In the genomic region with DNA sequence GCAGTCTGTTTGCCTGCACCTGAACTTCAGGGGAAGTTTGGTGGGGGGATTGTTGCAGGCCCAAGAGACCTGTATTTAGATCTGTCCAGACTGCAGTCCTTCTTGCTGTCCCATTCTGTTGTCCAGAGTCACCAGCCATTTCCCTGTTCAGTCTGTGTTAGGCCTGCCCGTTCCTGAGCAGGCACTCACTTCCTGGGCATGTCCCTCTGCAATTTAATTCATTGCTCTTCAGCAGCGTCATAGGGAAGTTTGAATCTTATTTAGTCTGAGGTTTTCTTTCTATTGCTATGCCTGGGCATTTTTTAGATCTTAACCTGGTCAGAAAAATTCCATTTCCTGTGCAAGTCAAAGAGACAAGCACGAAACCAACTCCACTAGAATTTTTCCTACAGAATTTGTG, we compare ENCODE assay signal across 25 cellular contexts.
DNase-seq lines count a peak whose midpoint lies in the region; ATAC-seq and TF ChIP-seq lines count a peak whose summit lies in the region.
"Had no signal": no experiment of that assay in that cellular context is flagged by ENCODE, and none has a peak within 500 bp of the region (broad histone marks: within the 10 kb centered on the region; RNA-seq: fewer than 3 reads in every experiment).

No MANE protein-coding gene starts in this region.

- H3K9me3 ChIP-seq in CD4-positive, CD25-positive, alpha-beta regulatory T cell (ENCODE audit: control insufficient read depth in 2 of 2, low read length in 2 of 2), result no peaks in the 10 kb centered on the region
- H3K9me3 ChIP-seq in endodermal cell (ENCODE audit: control insufficient read depth, low read length), result no peaks in the 10 kb centered on the region
- no peaks in the 10 kb centered on the region for H3K9me3 ChIP-seq in osteoblast (ENCODE audit: low read depth, low read length)
- H3K9me3 ChIP-seq: adrenal gland, suprapubic skin had no signal

- 91 to 100% methylated on average over 2 to 3 of the region's 3 CpGs for WGBS in endodermal cell (ENCODE audit: insufficient coverage in 1 of 2, insufficient read length in 1 of 2), 2 experiments

- peaks cover 27% of the 10 kb centered on the region for H3K4me1 ChIP-seq in ACC112 (ENCODE audit: control insufficient read depth, insufficient read depth, low read length, unreplicated experiment)
- no peaks in the 10 kb centered on the region for H3K4me1 ChIP-seq in CD4-positive, CD25-positive, alpha-beta regulatory T cell (ENCODE audit: control insufficient read depth, insufficient read depth, low read length, poor library complexity, severe bottlenecking)
- peaks cover 12% of the 10 kb centered on the region for H3K4me1 ChIP-seq in endodermal cell (ENCODE audit: control insufficient read depth, insufficient read depth, low read length)
- H3K4me1 ChIP-seq in osteoblast (ENCODE audit: insufficient read depth, low read length), result peaks cover 34% of the 10 kb centered on the region

- TF ChIP-seq CTCF in endodermal cell (conservative IDR thresholded peaks at IDR 0.05) (no peak), osteoblast (IDR thresholded peaks at IDR 0.05; ENCODE audit: extremely low read depth, low read depth, low read length) (no peak)

- peaks cover 6 to 24% (median 16%) of the 10 kb centered on the region in 4 donors for H3K4me1 Mint-ChIP-seq in CD4-positive, CD25-positive, alpha-beta regulatory T cell
- H3K4me1 Mint-ChIP-seq in endodermal cell, result peaks cover 19% of the 10 kb centered on the region

- no peak for DNase-seq in CD4-positive, CD25-positive, alpha-beta regulatory T cell
- DNase-seq in endodermal cell (peak; percentile 28), osteoblast (ENCODE audit: insufficient read length, low spot score, missing footprints) (no peak), MV-4-11 (lab: John Stamatoyannopoulos, UW) (no peak)
- DNase-seq: activated CD4-positive, alpha-beta memory T cell treated with anti-CD3 and anti-CD28 coated beads for 36 hours; activated gamma-delta T cell; activated T-cell treated with anti-CD3 and anti-CD28 coated beads for 4 hours; CD4-positive, alpha-beta T cell; effector CD8-positive, alpha-beta T cell; foreskin fibroblast; H9; NCI-H1105; NCI-H2029; NCI-H345; NCI-H774; SHP77 treated with DMSO at 0.1 percent for 48 hours; stimulated activated CD8-positive, alpha-beta memory T cell treated with anti-CD3 and anti-CD28 coated beads, Interleukin-4, amount 100 ng/mL, for 48 hours had no signal

- H3K36me3 ChIP-seq in ACC112 (ENCODE audit: insufficient read depth, low read length), result no peaks in the 10 kb centered on the region
- H3K36me3 ChIP-seq in CD4-positive, CD25-positive, alpha-beta regulatory T cell (ENCODE audit: control insufficient read depth, insufficient read depth, low read length), result peaks cover 25% of the 10 kb centered on the region
- H3K36me3 ChIP-seq in endodermal cell (ENCODE audit: control insufficient read depth, insufficient read depth, low read length), result peaks cover 78% of the 10 kb centered on the region
- peaks cover 4% of the 10 kb centered on the region for H3K36me3 ChIP-seq in osteoblast (ENCODE audit: insufficient read depth, low read length)
- H3K36me3 ChIP-seq: adrenal gland had no signal

- H3K27ac Mint-ChIP-seq in CD4-positive, CD25-positive, alpha-beta regulatory T cell, result peak overlapping the region in 2 of 3 donors; percentile 37 to 38
- no peak overlapping the region for H3K27ac Mint-ChIP-seq in endodermal cell
- H3K27ac Mint-ChIP-seq: activated CD4-positive, alpha-beta memory T cell treated with anti-CD3 and anti-CD28 coated beads for 36 hours; CD4-positive, alpha-beta T cell; progenitor cell of endocrine pancreas had no signal

- H3K36me3 Mint-ChIP-seq in CD4-positive, CD25-positive, alpha-beta regulatory T cell, result peaks cover 38% of the 10 kb centered on the region
- H3K36me3 Mint-ChIP-seq in endodermal cell (ENCODE audit: low read depth), result peaks cover 41% of the 10 kb centered on the region

- no peak overlapping the region for H3K9ac ChIP-seq in endodermal cell (ENCODE audit: extremely low read depth, low read length, poor library complexity, severe bottlenecking)

- H3K4me2 ChIP-seq in osteoblast (ENCODE audit: insufficient read depth, low read length), result no peak overlapping the region

- ATAC-seq in CD4-positive, CD25-positive, alpha-beta regulatory T cell (ENCODE audit: low read depth in 2 of 2), result no peak
- ATAC-seq in HG02840 (IDR thresholded peaks at IDR 0.05; ENCODE audit: low FRiP score, unreplicated experiment) (no peak), HG03521 (IDR thresholded peaks at IDR 0.05; ENCODE audit: unreplicated experiment) (no peak)
- ATAC-seq: HepG2, left lobe of liver had no signal

- H3K4me3 ChIP-seq in ACC112 (ENCODE audit: low read depth, low read length) (no peak overlapping the region), endodermal cell (ENCODE audit: low read length) (no peak overlapping the region), osteoblast (ENCODE audit: insufficient read depth, low read length) (no peak overlapping the region)
- H3K4me3 ChIP-seq in CD4-positive, CD25-positive, alpha-beta regulatory T cell (ENCODE audit: low read depth, low read length), result no peak overlapping the region
- H3K4me3 ChIP-seq: adrenal gland, suprapubic skin had no signal

- H3K4me3 Mint-ChIP-seq in CD4-positive, CD25-positive, alpha-beta regulatory T cell, result no peak overlapping the region
- no peak overlapping the region for H3K4me3 Mint-ChIP-seq in endodermal cell
- H3K4me3 Mint-ChIP-seq: activated CD4-positive, alpha-beta memory T cell treated with anti-CD3 and anti-CD28 coated beads for 36 hours; CD4-positive, alpha-beta T cell; H9 had no signal

- H3K27me3 ChIP-seq in ACC112 (ENCODE audit: insufficient read depth, low read length) (no peaks in the 10 kb centered on the region), endodermal cell (ENCODE audit: control insufficient read depth, insufficient read depth, low read length, poor library complexity, severe bottlenecking) (no peaks in the 10 kb centered on the region), osteoblast (ENCODE audit: insufficient read depth, low read length) (no peaks in the 10 kb centered on the region)
- H3K27me3 ChIP-seq in CD4-positive, CD25-positive, alpha-beta regulatory T cell (ENCODE audit: control insufficient read depth, insufficient read depth, low read length), result no peaks in the 10 kb centered on the region
- H3K27me3 ChIP-seq: adrenal gland, suprapubic skin had no signal

- H3K27me3 Mint-ChIP-seq in CD4-positive, CD25-positive, alpha-beta regulatory T cell, result no peaks in the 10 kb centered on the region
- H3K27me3 Mint-ChIP-seq in endodermal cell (ENCODE audit: insufficient read depth), result no peaks in the 10 kb centered on the region
- H3K27me3 Mint-ChIP-seq: activated CD4-positive, alpha-beta memory T cell treated with anti-CD3 and anti-CD28 coated beads for 36 hours; CD4-positive, alpha-beta T cell; progenitor cell of endocrine pancreas had no signal

- peaks cover 2% of the 10 kb centered on the region for H4K20me1 ChIP-seq in osteoblast (ENCODE audit: insufficient read depth, low read length)

- H3K79me2 ChIP-seq in ACC112 (ENCODE audit: control insufficient read depth, insufficient read depth, low read length, unreplicated experiment) (no peaks in the 10 kb centered on the region), osteoblast (ENCODE audit: insufficient read depth, low read length) (peaks cover 7% of the 10 kb centered on the region)

- no peaks in the 10 kb centered on the region for H3K9me3 Mint-ChIP-seq in CD4-positive, CD25-positive, alpha-beta regulatory T cell
- H3K9me3 Mint-ChIP-seq in endodermal cell, result no peaks in the 10 kb centered on the region
- H3K9me3 Mint-ChIP-seq: activated CD4-positive, alpha-beta memory T cell treated with anti-CD3 and anti-CD28 coated beads for 36 hours; CD4-positive, alpha-beta T cell; H9 had no signal

- H2AFZ ChIP-seq in ACC112 (ENCODE audit: low read length, unreplicated experiment) (no peak overlapping the region), osteoblast (ENCODE audit: low read length) (no peak overlapping the region)

- H3K27ac ChIP-seq in ACC112 (ENCODE audit: low read depth, low read length), result 0 out of 2 replicates have a peak overlapping the region, but pooled peaks have one; percentile 42
- H3K27ac ChIP-seq in CD4-positive, CD25-positive, alpha-beta regulatory T cell (ENCODE audit: insufficient read depth, low read length, poor library complexity, severe bottlenecking), result no peak overlapping the region
- no peak overlapping the region for H3K27ac ChIP-seq in endodermal cell (ENCODE audit: low read depth, low read length)
- peak overlapping the region; percentile 86 for H3K27ac ChIP-seq in osteoblast (ENCODE audit: low read depth, low read length)

Comparison
In these comparisons a context has a peak if more than half of its experiments do, and no peak if none do; other contexts are left out.
1. H3K27ac ChIP-seq: peak in ACC112 (single experiment) and osteoblast (single experiment); none in CD4-positive, CD25-positive, alpha-beta regulatory T cell (single experiment) and endodermal cell (single experiment).